ENCODE assay signal across 1 cellular context in the genomic region with DNA sequence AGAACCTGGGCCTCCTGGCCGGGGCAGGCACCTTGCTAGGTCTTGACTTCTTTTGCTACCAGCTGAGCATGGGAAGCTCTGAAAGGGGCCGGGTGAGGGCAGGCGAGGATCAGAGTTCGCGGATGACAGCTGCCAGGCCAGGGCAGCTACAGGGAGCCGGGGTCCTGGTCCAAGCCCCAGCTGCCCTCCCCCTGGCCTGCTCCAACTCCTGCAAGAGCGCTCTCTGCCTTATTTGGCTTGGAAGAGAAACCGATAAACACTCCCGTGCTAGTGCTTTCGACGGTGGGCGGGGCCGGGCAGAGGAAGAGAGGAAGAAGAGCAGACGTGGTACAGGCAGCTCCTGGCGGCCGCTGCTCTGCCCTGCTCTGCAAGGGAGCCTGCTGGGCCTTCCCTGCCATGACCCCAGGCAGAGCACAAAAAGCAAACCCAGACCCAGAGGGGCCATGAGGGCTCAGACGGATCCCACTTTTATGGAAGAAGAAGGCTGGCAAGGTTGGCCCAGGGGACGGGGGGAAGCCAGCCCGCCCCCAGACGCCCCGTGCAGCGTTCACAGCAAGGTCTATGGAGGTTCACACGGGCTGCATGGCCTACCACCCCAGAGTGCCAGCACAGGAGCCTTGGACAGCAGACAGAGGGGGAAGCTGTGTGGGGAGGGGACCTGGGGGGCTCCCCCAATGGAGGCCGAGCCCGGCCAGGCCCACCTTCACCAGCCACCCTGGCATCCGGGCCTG.
TF ChIP-seq lines count a peak whose summit lies in the region.

No MANE protein-coding gene starts in this region.

TF ChIP-seq in H1, 55 proteins besides CTCF, POLR2A, EP300 and RAD21:
- TF ChIP-seq SIN3A (conservative IDR thresholded peaks at IDR 0.05 in 1 of 2, IDR thresholded peaks at IDR 0.05 in 1 of 2; ENCODE audit: low read depth in 1 of 2, low read length in 2 of 2) = 0 out of 4 replicates have a peak, but pooled peaks of 1 of the 2 experiments have one; percentile 43
- no peak for TF ChIP-seq TEAD4 (IDR thresholded peaks at IDR 0.05; ENCODE audit: low read depth, low read length)
- TF ChIP-seq SRF (IDR thresholded peaks at IDR 0.05; ENCODE audit: low read depth, low read length) = peak; percentile 89
